8 cellular contexts compared by ENCODE assay signal in the genomic region with DNA sequence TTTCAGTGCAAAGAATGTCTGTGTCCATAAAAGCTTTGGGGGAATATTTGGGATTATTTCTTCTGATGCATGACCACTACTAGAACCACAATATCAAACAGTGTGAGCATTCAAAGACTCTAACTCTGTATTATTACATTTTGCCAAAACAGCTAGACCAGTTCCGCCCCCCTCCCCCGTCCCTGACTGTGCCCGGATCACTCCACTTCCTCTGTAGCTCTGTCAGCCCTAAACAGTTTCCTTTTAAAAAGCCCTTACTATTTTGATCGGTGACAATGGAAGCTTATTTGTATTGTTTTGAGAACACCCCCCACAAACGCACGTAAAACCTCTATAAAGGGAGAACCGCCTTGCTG. TPM values are rescaled to one million over a fixed set of nuclear protein-coding genes. Genes with fewer than 3 reads are reported as not detected.
DNase-seq lines count a peak whose midpoint lies in the region; ATAC-seq, FAIRE-seq and TF ChIP-seq lines count a peak whose summit lies in the region.

No MANE protein-coding gene starts in this region.

- peak overlapping the region; percentile 62 for H3K4me3 Mint-ChIP-seq in MCF 10A (ENCODE audit: unreplicated experiment)

- FAIRE-seq in HepG2 (lab: Jason Lieb, UNC) = no peak

- no peak overlapping the region for H3K27ac ChIP-seq in HepG2 (ENCODE audit: extremely low read length, insufficient read depth, low read length)
- peak overlapping the region in 2 of 3 donors; percentile 49 to 67 for H3K27ac ChIP-seq in thyroid gland

- H3K4me1 Mint-ChIP-seq in MCF 10A (ENCODE audit: insufficient read depth, unreplicated experiment) = peaks cover 14% of the 10 kb centered on the region

- POLR2A ChIA-PET in MCF 10A (lab: Yijun Ruan, JAX) (interaction anchor here (0.7 to 1.0 kb wide), 3 partner anchors 39 to 156 kb away, joined by 3 to 4 read pairs (median 3); no protein-coding TSS in a partner anchor), HepG2 (lab: Yijun Ruan, JAX) (no interaction called here)

- H3K4me3 ChIP-seq in HepG2 (replicated peaks in 1 of 3; ENCODE audit: insufficient read depth in 1 of 3, low read depth in 2 of 3, low read length in 3 of 3) = peak overlapping the region; percentile 46 to 65 (median 54); a peak in 5 of 6 replicates
- peak overlapping the region; percentile 9 to 68 (median 30) for H3K4me3 ChIP-seq in thyroid gland (replicated peaks in 1 of 3)

- no peak overlapping the region for H3K9ac ChIP-seq in HepG2 (ENCODE audit: insufficient read depth, low read depth, low read length)

- peaks cover 15% of the 10 kb centered on the region for H3K27me3 Mint-ChIP-seq in MCF 10A (ENCODE audit: insufficient read depth, unreplicated experiment)

- no peaks in the 10 kb centered on the region for H3K36me3 Mint-ChIP-seq in MCF 10A (ENCODE audit: insufficient read depth, unreplicated experiment)

- CTCF ChIA-PET in MCF 10A (lab: Yijun Ruan, JAX) = interaction anchor here (0.5 to 2.6 kb wide), 7 partner anchors 11 to 840 kb away, joined by 3 to 18 read pairs (median 5); no protein-coding TSS in a partner anchor
- CTCF ChIA-PET in HepG2 (lab: Yijun Ruan, JAX; ENCODE audit: low intra/inter-chr PET ratio, low total read pairs) = no interaction called here

- no peaks in the 10 kb centered on the region for H3K9me3 Mint-ChIP-seq in MCF 10A (ENCODE audit: unreplicated experiment)

- H3K27ac Mint-ChIP-seq in MCF 10A (ENCODE audit: low read depth, unreplicated experiment) = no peak overlapping the region

- no peak overlapping the region for H2AFZ ChIP-seq in HepG2 (ENCODE audit: low read length)

- ATAC-seq in HepG2 = no peak
- no peak for ATAC-seq in HG03175 (IDR thresholded peaks at IDR 0.05; ENCODE audit: unreplicated experiment)

- H3K27me3 ChIP-seq in HepG2 (ENCODE audit: control insufficient read depth in 1 of 2, insufficient read depth in 2 of 2, low read length in 2 of 2) (peaks cover 5 to 38% of the 10 kb centered on the region in 2 experiments), thyroid gland (peaks cover 11% of the 10 kb centered on the region)

- no peak for TF ChIP-seq POLR2A in HepG2 (IDR thresholded peaks at IDR 0.05; ENCODE audit: insufficient read depth in 1 of 2, low read depth in 2 of 2, low read length in 2 of 2)
- no peak for TF ChIP-seq POLR2A in thyroid gland (IDR thresholded peaks at IDR 0.05)

- intact Hi-C loops in MCF 10A (cut with micrococcal nuclease) (no loop called here), HepG2 (cut with micrococcal nuclease; ENCODE audit: unreplicated experiment) (no loop called here), thyroid gland (cut with DNase I) (no loop called here)

- H4K20me1 ChIP-seq in HepG2 (ENCODE audit: insufficient read depth, low read length) = no peaks in the 10 kb centered on the region

- no TSS peak for BruUV-seq in MCF 10A (replicated peaks; lab: Mats Ljungman, UMichigan)
- no TSS peak for BruUV-seq in HepG2 (replicated peaks; lab: Mats Ljungman, UMichigan)

- peak overlapping the region; percentile 72 for H3K4me2 ChIP-seq in HepG2 (ENCODE audit: low read depth, low read length)

- in situ Hi-C loops in HepG2 (cut with HindIII; ENCODE audit: extremely low pct_ligation_motif_present, low pct_unique_long_range_greater_than_20kb) = no loop called here

- TF ChIP-seq RAD21 in HepG2 (CRISPR knock-in tag; IDR thresholded peaks at IDR 0.05) = no peak

- WGBS in HepG2 (ENCODE audit: low lambda C conversion rate) = 2% methylated on average over 7 of the region's 7 CpGs
- WGBS in thyroid gland, 2 donors = 1 to 5% methylated on average over 7 of the region's 7 CpGs

- H3K9me3 ChIP-seq in HepG2 (ENCODE audit: low read length) = no peaks in the 10 kb centered on the region
- no peaks in the 10 kb centered on the region for H3K9me3 ChIP-seq in thyroid gland

- peaks cover 11% of the 10 kb centered on the region; the same call in 1 of the 2 replicates for H3K4me1 ChIP-seq in HepG2 (ENCODE audit: insufficient read depth, low read length)
- H3K4me1 ChIP-seq in thyroid gland = peaks cover 4 to 11% of the 10 kb centered on the region in 2 donors

- no peaks in the 10 kb centered on the region for H3K79me2 ChIP-seq in HepG2 (ENCODE audit: insufficient read depth, low read length)

- H3K36me3 ChIP-seq in HepG2 (replicated peaks in 1 of 2; ENCODE audit: control insufficient read depth in 1 of 2, insufficient read depth in 2 of 2, low read length in 2 of 2) (no peaks in the 10 kb centered on the region), thyroid gland (no peaks in the 10 kb centered on the region)

- DNase-seq in COLO668 (lab: John Stamatoyannopoulos, UW; ENCODE audit: unreplicated experiment) = peak; percentile 24
- peak; percentile 55 for DNase-seq in NCI-H345 treated with DMSO at 0.1 percent for 48 hours (lab: John Stamatoyannopoulos, UW; ENCODE audit: unreplicated experiment)
- no peak for DNase-seq in MCF 10A (ENCODE audit: unreplicated experiment)
- no peak for DNase-seq in HepG2 (ENCODE audit: low spot score)
- DNase-seq in thyroid gland = no peak
- DNase-seq in mesenteric fat pad (ENCODE audit: low spot score) = no peak
- no peak for DNase-seq in NCI-H1417 treated with DMSO at 0.1 percent for 48 hours (lab: John Stamatoyannopoulos, UW)

- no peak for TF ChIP-seq EP300 in HepG2 (IDR thresholded peaks at IDR 0.05; ENCODE audit: low read depth in 2 of 2, low read length in 2 of 2)
- no peak for TF ChIP-seq EP300 in HepG2 (CRISPR knock-in tag; IDR thresholded peaks at IDR 0.05; ENCODE audit: borderline replicate concordance)

- no peak for TF ChIP-seq CTCF in MCF 10A (IDR thresholded peaks at IDR 0.05; ENCODE audit: unreplicated experiment)
- no peak for TF ChIP-seq CTCF in HepG2 (CRISPR knock-in tag; IDR thresholded peaks at IDR 0.05)
- TF ChIP-seq CTCF in thyroid gland (IDR thresholded peaks at IDR 0.05) = no peak

TF ChIP-seq in HepG2, 621 proteins besides CTCF, POLR2A, EP300 and RAD21 (continues in another document):
- no peak for TF ChIP-seq TBX3 (IDR thresholded peaks at IDR 0.05; ENCODE audit: borderline replicate concordance)
- TF ChIP-seq KDM2A (CRISPR knock-in tag; IDR thresholded peaks at IDR 0.05; ENCODE audit: borderline replicate concordance, low read depth) = no peak
- TF ChIP-seq FOXK2 (IDR thresholded peaks at IDR 0.05) = no peak
- TF ChIP-seq ZNF331 (CRISPR knock-in tag; IDR thresholded peaks at IDR 0.05) = no peak
- TF ChIP-seq ZNF543 (CRISPR knock-in tag; IDR thresholded peaks at IDR 0.05) = no peak
- no peak for TF ChIP-seq ZNF660 (CRISPR knock-in tag; IDR thresholded peaks at IDR 0.05; ENCODE audit: borderline replicate concordance, low read depth)
- TF ChIP-seq, protein P1, sequence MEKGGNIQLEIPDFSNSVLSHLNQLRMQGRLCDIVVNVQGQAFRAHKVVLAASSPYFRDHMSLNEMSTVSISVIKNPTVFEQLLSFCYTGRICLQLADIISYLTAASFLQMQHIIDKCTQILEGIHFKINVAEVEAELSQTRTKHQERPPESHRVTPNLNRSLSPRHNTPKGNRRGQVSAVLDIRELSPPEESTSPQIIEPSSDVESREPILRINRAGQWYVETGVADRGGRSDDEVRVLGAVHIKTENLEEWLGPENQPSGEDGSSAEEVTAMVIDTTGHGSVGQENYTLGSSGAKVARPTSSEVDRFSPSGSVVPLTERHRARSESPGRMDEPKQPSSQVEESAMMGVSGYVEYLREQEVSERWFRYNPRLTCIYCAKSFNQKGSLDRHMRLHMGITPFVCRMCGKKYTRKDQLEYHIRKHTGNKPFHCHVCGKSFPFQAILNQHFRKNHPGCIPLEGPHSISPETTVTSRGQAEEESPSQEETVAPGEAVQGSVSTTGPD (CRISPR knock-in tag; IDR thresholded peaks at IDR 0.05) = no peak
- no peak for TF ChIP-seq ZNF577 (CRISPR knock-in tag; IDR thresholded peaks at IDR 0.05; ENCODE audit: borderline replicate concordance, low read depth)
- TF ChIP-seq, protein P2, sequence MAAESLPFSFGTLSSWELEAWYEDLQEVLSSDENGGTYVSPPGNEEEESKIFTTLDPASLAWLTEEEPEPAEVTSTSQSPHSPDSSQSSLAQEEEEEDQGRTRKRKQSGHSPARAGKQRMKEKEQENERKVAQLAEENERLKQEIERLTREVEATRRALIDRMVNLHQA (CRISPR knock-in tag; IDR thresholded peaks at IDR 0.05) = no peak

RNA-seq across cellular contexts. Expression of gene EPHB3, which starts 36.6 kb away (rescaled TPM):
- 4.0 and 5.4 TPM in 2 replicates for total RNA-seq in MCF 10A (2022)
- total RNA-seq in HepG2 (2016; rRNA removed; fragmentation: Illumina TruSeq; extraction: Trizol) = not detected in 2 replicates
- not detected in 2 replicates for total RNA-seq in HepG2 (2016; cell fraction: cytosol; rRNA removed; fragmentation: Illumina TruSeq; extraction: Trizol; ENCODE audit: low read depth)
- not detected in 2 replicates for total RNA-seq in HepG2 (2016; cell fraction: insoluble cytoplasmic fraction; rRNA removed; fragmentation: Illumina TruSeq; extraction: Trizol)
- total RNA-seq in HepG2 (2016; cell fraction: membrane; rRNA removed; fragmentation: Illumina TruSeq; extraction: Trizol) = 0.17 TPM in 1 of 2 replicates, not detected in the other
- 0.09 TPM in 2 replicates for total RNA-seq in HepG2 (2016; cell fraction: nucleus; rRNA removed; fragmentation: Illumina TruSeq; extraction: Trizol)
- polyA plus RNA-seq in HepG2 (2011; rRNA removed) = 0.01 TPM in 2 replicates
- 0.03 TPM in 1 of 2 replicates, not detected in the other for polyA plus RNA-seq in HepG2 (2011; cell fraction: cytosol; rRNA removed)
- polyA plus RNA-seq in HepG2 (2011; cell fraction: nucleus; rRNA removed) = 0.09 and 0.11 TPM in 2 replicates
- polyA plus RNA-seq in HepG2 (2012) = not detected in 2 replicates
- polyA plus RNA-seq in HepG2 (2016; cell fraction: cytosol; fragmentation: Illumina TruSeq; extraction: Trizol; ENCODE audit: low read depth) = not detected in 2 replicates
- not detected in 2 replicates for polyA plus RNA-seq in HepG2 (2016; cell fraction: insoluble cytoplasmic fraction; fragmentation: Illumina TruSeq; extraction: Trizol; ENCODE audit: low read depth)
- polyA plus RNA-seq in HepG2 (2016; cell fraction: membrane; fragmentation: Illumina TruSeq; extraction: Trizol; ENCODE audit: low read depth) = 0.14 TPM in 1 of 2 replicates, not detected in the other
- polyA plus RNA-seq in HepG2 (2016; cell fraction: nucleus; fragmentation: Illumina TruSeq; extraction: Trizol; ENCODE audit: insufficient read depth, low read depth) = 0.13 TPM in 1 of 2 replicates, not detected in the other
- polyA minus RNA-seq in HepG2 (2011; rRNA and poly(A)+ RNA removed; ENCODE audit: low replicate concordance) = 2.1 TPM in 1 of 2 replicates, not detected in the other
- polyA minus RNA-seq in HepG2 (2011; cell fraction: cytosol; rRNA and poly(A)+ RNA removed) = not detected in 2 replicates
- polyA minus RNA-seq in HepG2 (2011; cell fraction: nucleus; rRNA and poly(A)+ RNA removed) = not detected in 2 replicates
- total RNA-seq in thyroid gland = 1 to 10 TPM in 2 of 4 donors, under 1 TPM in 2; 0.46 to 2.7 (median 1.1) TPM
- total RNA-seq in mesenteric fat pad = 1.6 TPM

Comparison
In these comparisons a context has a peak if more than half of its experiments do, and no peak if none do; other contexts are left out.
1. DNase-seq: peak in COLO668 (single experiment) and NCI-H345 treated with DMSO at 0.1 percent for 48 hours (single experiment); none in MCF 10A (single experiment), HepG2 (single experiment), thyroid gland (0 of 2), mesenteric fat pad (single experiment) and NCI-H1417 treated with DMSO at 0.1 percent for 48 hours (single experiment).